16 cellular contexts compared by ENCODE assay signal in genomic region chr12:131959641-131960589, GRCh38. TPM values are rescaled to one million over a fixed set of nuclear protein-coding genes. Genes with fewer than 3 reads are reported as not detected.
DNase-seq lines count a peak whose midpoint lies in the region; ATAC-seq and TF ChIP-seq lines count a peak whose summit lies in the region.
"Had no signal": no experiment of that assay in that cellular context is flagged by ENCODE, and none has a peak within 500 bp of the region (broad histone marks: within the 10 kb centered on the region; RNA-seq: fewer than 3 reads in every experiment).

No MANE protein-coding gene starts in this region.

- H3K9me2 ChIP-seq in SK-N-SH = no peaks in the 10 kb centered on the region

- TF ChIP-seq CTCF in SK-N-SH (IDR thresholded peaks at IDR 0.05) = no peak
- TF ChIP-seq CTCF in fibroblast of mammary gland (conservative IDR thresholded peaks at IDR 0.05; ENCODE audit: control insufficient read depth, insufficient read depth, low read depth, low read length) = no peak
- TF ChIP-seq CTCF in progenitor cell of endocrine pancreas (IDR thresholded peaks at IDR 0.05; ENCODE audit: unreplicated experiment) = no peak
- TF ChIP-seq CTCF in Caco-2 (IDR thresholded peaks at IDR 0.05; ENCODE audit: insufficient read depth in 1 of 2, low read depth in 1 of 2, low read length in 1 of 2, severe bottlenecking in 1 of 2, unreplicated experiment in 1 of 2) = no peak

- peaks cover 15 to 18% of the 10 kb centered on the region in 2 experiments for H3K36me3 ChIP-seq in SK-N-SH (replicated peaks in 1 of 2; ENCODE audit: control insufficient read depth in 1 of 2, insufficient read depth in 2 of 2, low read length in 1 of 2)
- H3K36me3 ChIP-seq in Caco-2 (ENCODE audit: control insufficient read depth, insufficient read depth, low read length) = no peaks in the 10 kb centered on the region

- 86% methylated on average over 12 of the region's 16 CpGs for WGBS in SK-N-SH (ENCODE audit: low lambda C conversion rate)

- H2AFZ ChIP-seq in SK-N-SH (ENCODE audit: low read depth) = no peak overlapping the region

- H3K4me1 ChIP-seq in SK-N-SH (ENCODE audit: control insufficient read depth in 1 of 2, insufficient read depth in 2 of 2, low read depth in 1 of 2, low read length in 1 of 2) = peaks cover 5 to 17% of the 10 kb centered on the region in 2 experiments; a peak in 2 of 4 replicates
- H3K4me1 ChIP-seq in Caco-2 = peaks cover 10% of the 10 kb centered on the region

- H3K27me3 Mint-ChIP-seq in T-helper 17 cell (no peaks in the 10 kb centered on the region), progenitor cell of endocrine pancreas (no peaks in the 10 kb centered on the region), Caco-2 (ENCODE audit: insufficient read depth, unreplicated experiment) (no peaks in the 10 kb centered on the region)

- peaks cover 10% of the 10 kb centered on the region for H3F3A ChIP-seq in SK-N-SH (replicated peaks; ENCODE audit: insufficient read depth)

- peaks cover 8% of the 10 kb centered on the region for H3K36me3 Mint-ChIP-seq in T-helper 17 cell (ENCODE audit: low read depth)
- H3K36me3 Mint-ChIP-seq in progenitor cell of endocrine pancreas (ENCODE audit: insufficient read depth) = peaks cover 5% of the 10 kb centered on the region
- peaks cover 14% of the 10 kb centered on the region for H3K36me3 Mint-ChIP-seq in Caco-2 (ENCODE audit: insufficient read depth, unreplicated experiment)

- H3K27ac Mint-ChIP-seq in T-helper 17 cell (peak overlapping the region; percentile 94), progenitor cell of endocrine pancreas (peak overlapping the region; percentile 24), Caco-2 (ENCODE audit: unreplicated experiment) (no peak overlapping the region)

- no peak overlapping the region for H3K4me2 ChIP-seq in SK-N-SH

- no peaks in the 10 kb centered on the region for H3K9me3 Mint-ChIP-seq in progenitor cell of endocrine pancreas (ENCODE audit: low read depth)
- H3K9me3 Mint-ChIP-seq in Caco-2 (ENCODE audit: unreplicated experiment) = no peaks in the 10 kb centered on the region

- H3K4me3 Mint-ChIP-seq in T-helper 17 cell (no peak overlapping the region), progenitor cell of endocrine pancreas (ENCODE audit: low read depth) (no peak overlapping the region), Caco-2 (ENCODE audit: unreplicated experiment) (no peak overlapping the region)

- BruUV-seq in Caco-2 (replicated peaks; lab: Mats Ljungman, UMichigan) = no TSS peak

- no peak overlapping the region for H3K9ac ChIP-seq in SK-N-SH

- H3K9me3 ChIP-seq in SK-N-SH (no peaks in the 10 kb centered on the region), T-helper 17 cell (ENCODE audit: control insufficient read depth, low read length, poor library complexity, severe bottlenecking) (no peaks in the 10 kb centered on the region), Caco-2 (no peaks in the 10 kb centered on the region)
- H3K9me3 ChIP-seq: body of pancreas, HAP-1, MG63, suprapubic skin had no signal

- H4K20me1 ChIP-seq in SK-N-SH (ENCODE audit: insufficient read depth) = peaks cover 86% of the 10 kb centered on the region

- H3K27me3 ChIP-seq in SK-N-SH (ENCODE audit: insufficient read depth) = no peaks in the 10 kb centered on the region
- H3K27me3 ChIP-seq in Caco-2 (replicated peaks; ENCODE audit: control insufficient read depth, insufficient read depth, low read length) = no peaks in the 10 kb centered on the region
- H3K27me3 ChIP-seq: body of pancreas, MG63, suprapubic skin had no signal

- H3K4me3 ChIP-seq in SK-N-SH (ENCODE audit: low read depth in 2 of 2, low read length in 1 of 2) = no peak overlapping the region
- H3K4me3 ChIP-seq in fibroblast of mammary gland (ENCODE audit: control insufficient read depth, low read depth, low read length) = no peak overlapping the region
- H3K4me3 ChIP-seq in Caco-2 (ENCODE audit: low read depth, low read length) = no peak overlapping the region
- H3K4me3 ChIP-seq: body of pancreas, HAP-1, MG63, suprapubic skin had no signal

- CTCF ChIA-PET in SK-N-SH (lab: Yijun Ruan, JAX) = interaction anchor here (1.0 to 1.7 kb wide), 3 partner anchors 14 to 130 kb away, joined by 3 to 6 read pairs (median 3); no protein-coding TSS in a partner anchor
- CTCF ChIA-PET in Caco-2 (lab: Charles Lee) = no interaction called here

- POLR2A ChIA-PET in SK-N-SH (lab: Yijun Ruan, JAX) (no interaction called here), Caco-2 (lab: Charles Lee) (no interaction called here)

- DNase-seq in SK-N-SH = peak; percentile 47
- DNase-seq in T-helper 17 cell = no peak
- DNase-seq in fibroblast of mammary gland (ENCODE audit: low read depth) = peak; percentile 30
- no peak for DNase-seq in progenitor cell of endocrine pancreas (ENCODE audit: low spot score, unreplicated experiment)
- no peak for DNase-seq in DMS114 treated with DMSO at 0.1 percent for 48 hours (lab: John Stamatoyannopoulos, UW; ENCODE audit: unreplicated experiment)
- no peak for DNase-seq in Caco-2
- DNase-seq: body of pancreas; Calu3; effector memory CD4-positive, alpha-beta T cell; MG63; NCI-H2029 treated with DMSO at 0.1 percent for 48 hours had no signal

- ATAC-seq in SK-N-SH treated with all-trans-retinoic acid at 6 μM for 48 hours (no peak; the same call in 2 of the 3 replicates), T-helper 17 cell (no peak), HG03439 (IDR thresholded peaks at IDR 0.05; ENCODE audit: unreplicated experiment) (no peak)
- ATAC-seq: body of pancreas had no signal

- H3K79me2 ChIP-seq in SK-N-SH (ENCODE audit: insufficient read depth) = peaks cover 89% of the 10 kb centered on the region

- intact Hi-C loops in Caco-2 (cut with micrococcal nuclease; ENCODE audit: unreplicated experiment) = no loop called here

- peak overlapping the region in 1 of 2 experiments; percentile 18; a peak in 1 of 4 replicates for H3K27ac ChIP-seq in SK-N-SH (ENCODE audit: low read depth in 2 of 2, low read length in 1 of 2)
- H3K27ac ChIP-seq: 22Rv1, body of pancreas, suprapubic skin had no signal

- no peak for TF ChIP-seq RAD21 in SK-N-SH (IDR thresholded peaks at IDR 0.05; ENCODE audit: low read length)

- TF ChIP-seq EP300 in SK-N-SH (IDR thresholded peaks at IDR 0.05; ENCODE audit: borderline replicate concordance in 1 of 2, low read depth in 1 of 2, low read length in 1 of 2) = no peak

- H3K4me1 Mint-ChIP-seq in T-helper 17 cell = peaks cover 46% of the 10 kb centered on the region
- peaks cover 5% of the 10 kb centered on the region for H3K4me1 Mint-ChIP-seq in progenitor cell of endocrine pancreas (ENCODE audit: low read depth)
- peaks cover 7% of the 10 kb centered on the region for H3K4me1 Mint-ChIP-seq in Caco-2 (ENCODE audit: low read depth, unreplicated experiment)

TF ChIP-seq in SK-N-SH, 30 proteins besides CTCF, POLR2A, EP300 and RAD21 (continues in another document):
- TF ChIP-seq RXRA (IDR thresholded peaks at IDR 0.05; ENCODE audit: borderline replicate concordance, low read depth) (no peak), MEF2A (IDR thresholded peaks at IDR 0.05; ENCODE audit: borderline replicate concordance, low read depth) (no peak), TEAD4 (IDR thresholded peaks at IDR 0.05; ENCODE audit: borderline replicate concordance, insufficient read depth) (no peak), USF2 (IDR thresholded peaks at IDR 0.05; ENCODE audit: borderline replicate concordance, low read depth, low read length) (no peak)

TF ChIP-seq in SK-N-SH treated with all-trans-retinoic acid at 6 μM for 48 hours, 23 proteins besides CTCF, POLR2A, EP300 and RAD21 (continues in another document):
- TF ChIP-seq RARB (CRISPR knock-in tag; IDR thresholded peaks at IDR 0.05) (no peak), TOX (CRISPR knock-in tag; IDR thresholded peaks at IDR 0.05; ENCODE audit: borderline replicate concordance) (no peak), ZFP30 (CRISPR knock-in tag; IDR thresholded peaks at IDR 0.05) (no peak), ZNF565 (CRISPR knock-in tag; conservative IDR thresholded peaks at IDR 0.05; ENCODE audit: low read depth) (no peak), PATZ1 (CRISPR knock-in tag; IDR thresholded peaks at IDR 0.05; ENCODE audit: borderline replicate concordance) (no peak), CREB5 (CRISPR knock-in tag; IDR thresholded peaks at IDR 0.05; ENCODE audit: low read depth) (no peak), CSDC2 (CRISPR knock-in tag; IDR thresholded peaks at IDR 0.05) (no peak), OSR1 (CRISPR knock-in tag; IDR thresholded peaks at IDR 0.05) (no peak)

RNA-seq across cellular contexts. Expression of gene EP400, which starts 10.2 kb away (rescaled TPM):
- polyA plus RNA-seq in SK-N-SH (2012; rRNA removed) = 5.4 and 7.0 TPM in 2 replicates
- 8.4 and 9.4 TPM in 2 replicates for polyA plus RNA-seq in SK-N-SH (2012; cell fraction: cytosol; rRNA removed)
- polyA plus RNA-seq in SK-N-SH (2012; cell fraction: nucleus; rRNA removed) = 33.1 and 41.9 TPM in 2 replicates
- total RNA-seq in T-helper 17 cell (10 to 100 TPM; 67.4 to 79.0 TPM), progenitor cell of endocrine pancreas (63.0 and 66.6 TPM in 2 replicates), Caco-2 (2022) (60.5 and 63.0 TPM in 2 replicates)

RNA-seq across cellular contexts. Expression of gene PUS1, which starts 30.8 kb away (rescaled TPM):
- polyA plus RNA-seq in SK-N-SH (2012; rRNA removed) = 52.1 and 53.1 TPM in 2 replicates
- 25.7 and 36.2 TPM in 2 replicates for polyA plus RNA-seq in SK-N-SH (2012; cell fraction: cytosol; rRNA removed)
- 101 and 115 TPM in 2 replicates for polyA plus RNA-seq in SK-N-SH (2012; cell fraction: nucleus; rRNA removed)
- total RNA-seq in T-helper 17 cell (10 to 100 TPM; 23.6 TPM), progenitor cell of endocrine pancreas (38.5 and 40.4 TPM in 2 replicates), Caco-2 (2022) (65.6 and 71.9 TPM in 2 replicates)

Comparison
In these comparisons a context has a peak if more than half of its experiments do, and no peak if none do; other contexts are left out.
1. DNase-seq: peak in SK-N-SH (single experiment) and fibroblast of mammary gland (single experiment); none in T-helper 17 cell (0 of 3), progenitor cell of endocrine pancreas (single experiment), DMS114 treated with DMSO at 0.1 percent for 48 hours (single experiment) and Caco-2 (0 of 2).